Comparison of ENCODE assay signal across 1 cellular context in genomic region chr3:128369881-128370642, GRCh38.
TF ChIP-seq lines count a peak whose summit lies in the region.

No MANE protein-coding gene starts in this region.

TF ChIP-seq in K562, 482 proteins besides CTCF, POLR2A, EP300 and RAD21 (continued from another document):
- TF ChIP-seq ZNF740 (CRISPR knock-in tag; IDR thresholded peaks at IDR 0.05) (no peak), ZNF740 (tag; IDR thresholded peaks at IDR 0.05) (no peak), HDAC3 (IDR thresholded peaks at IDR 0.05; ENCODE audit: borderline replicate concordance, partially characterized antibody) (no peak), ZBTB43 (CRISPR knock-in tag; IDR thresholded peaks at IDR 0.05) (no peak), TFE3 (CRISPR knock-in tag; IDR thresholded peaks at IDR 0.05) (no peak), FOXJ2 (tag; IDR thresholded peaks at IDR 0.05) (no peak), CTCFL (IDR thresholded peaks at IDR 0.05; ENCODE audit: borderline replicate concordance, insufficient read depth, low read depth, low read length, poor library complexity, severe bottlenecking) (no peak)
TF ChIP-seq in K562: peak in this region for 0.
